ENCODE assay signal across 16 cellular contexts in genomic region chr7:16811555-16811954, GRCh38. TPM values are rescaled to one million over a fixed set of nuclear protein-coding genes. Genes with fewer than 3 reads are reported as not detected.
DNase-seq lines count a peak whose midpoint lies in the region; ATAC-seq and TF ChIP-seq lines count a peak whose summit lies in the region.
"Had no signal": no experiment of that assay in that cellular context is flagged by ENCODE, and none has a peak within 500 bp of the region (broad histone marks: within the 10 kb centered on the region; RNA-seq: fewer than 3 reads in every experiment).

No MANE protein-coding gene starts in this region.

- peak overlapping the region; percentile 52 for H3K4me2 ChIP-seq in hepatocyte
- H3K4me2 ChIP-seq: BLaER1, GM23338 had no signal

- peak overlapping the region; percentile 57 for H3K27ac ChIP-seq in ACC112 (ENCODE audit: low read depth, low read length)
- peak overlapping the region; percentile 88 for H3K27ac ChIP-seq in hepatocyte
- H3K27ac ChIP-seq: BLaER1 had no signal

- H3K27me3 ChIP-seq in ACC112 (ENCODE audit: insufficient read depth, low read length), result no peaks in the 10 kb centered on the region
- no peaks in the 10 kb centered on the region for H3K27me3 ChIP-seq in hepatocyte
- H3K27me3 ChIP-seq: BLaER1 had no signal

- no peak overlapping the region for H3K4me3 Mint-ChIP-seq in activated T-cell treated with anti-CD3 and anti-CD28 coated beads, Interleukin-2, amount 50 U/mL, for 4 hours
- H3K4me3 Mint-ChIP-seq: activated CD8-positive, alpha-beta T cell treated with anti-CD3 and anti-CD28 coated beads for 36 hours; GM23338; stimulated activated naive CD8-positive, alpha-beta T cell treated with anti-CD3 and anti-CD28 coated beads, Interleukin-15, amount 100 ng/mL, for 72 hours had no signal

- H2AFZ ChIP-seq in ACC112 (ENCODE audit: low read length, unreplicated experiment) (peak overlapping the region; percentile 53), hepatocyte (no peak overlapping the region)
- H2AFZ ChIP-seq: GM23338 had no signal

- H3K4me1 Mint-ChIP-seq in activated T-cell treated with anti-CD3 and anti-CD28 coated beads, Interleukin-2, amount 50 U/mL, for 4 hours (ENCODE audit: low read depth), result no peaks in the 10 kb centered on the region
- H3K4me1 Mint-ChIP-seq: stimulated activated naive CD8-positive, alpha-beta T cell treated with anti-CD3 and anti-CD28 coated beads, Interleukin-15, amount 100 ng/mL, for 72 hours had no signal

- H3K4me3 ChIP-seq in ACC112 (ENCODE audit: low read depth, low read length), result no peak overlapping the region
- no peak overlapping the region for H3K4me3 ChIP-seq in hepatocyte
- H3K4me3 ChIP-seq: BLaER1, GM23338 had no signal

- no peaks in the 10 kb centered on the region for H3K9me3 ChIP-seq in hepatocyte (ENCODE audit: low read depth)
- H3K9me3 ChIP-seq: BLaER1 had no signal

- H3K36me3 Mint-ChIP-seq in activated T-cell treated with anti-CD3 and anti-CD28 coated beads, Interleukin-2, amount 50 U/mL, for 4 hours (ENCODE audit: insufficient read depth), result no peaks in the 10 kb centered on the region

- no peak for TF ChIP-seq CTCF in hepatocyte (IDR thresholded peaks at IDR 0.05; ENCODE audit: poor library complexity)

- peaks cover 2% of the 10 kb centered on the region for H3K27me3 Mint-ChIP-seq in activated T-cell treated with anti-CD3 and anti-CD28 coated beads, Interleukin-2, amount 50 U/mL, for 4 hours (ENCODE audit: low read depth)

- no peaks in the 10 kb centered on the region for H4K20me1 ChIP-seq in hepatocyte (ENCODE audit: insufficient read depth, poor library complexity, severe bottlenecking)
- H4K20me1 ChIP-seq: BLaER1 had no signal

- no peak for ATAC-seq in HG03354 (IDR thresholded peaks at IDR 0.05; ENCODE audit: poor library complexity, severe bottlenecking, unreplicated experiment)
- no peak for ATAC-seq in activated T-cell treated with anti-CD3 and anti-CD28 coated beads, Interleukin-2, amount 50 U/mL, for 4 hours
- ATAC-seq: activated CD8-positive, alpha-beta T cell treated with anti-CD3 and anti-CD28 coated beads for 36 hours; GM23338; stimulated activated naive CD8-positive, alpha-beta T cell treated with anti-CD3 and anti-CD28 coated beads, Interleukin-15, amount 100 ng/mL, for 72 hours had no signal

- peak; percentile 26 for DNase-seq in HPDE6-E6E7 (ENCODE audit: extremely low spot score)
- peak; percentile 56 for DNase-seq in astrocyte of the hippocampus (ENCODE audit: low read depth, low spot score)
- peak; percentile 20 for DNase-seq in hepatocyte (ENCODE audit: low spot score)
- no peak for DNase-seq in NCI-H1694 (lab: John Stamatoyannopoulos, UW)
- DNase-seq in pons (ENCODE audit: low spot score), result no peak
- DNase-seq in activated T-cell treated with anti-CD3 and anti-CD28 coated beads, Interleukin-2, amount 50 U/mL, for 4 hours, result no peak
- DNase-seq: activated CD8-positive, alpha-beta T cell treated with anti-CD3 and anti-CD28 coated beads for 36 hours; activated naive CD4-positive, alpha-beta T cell treated with anti-CD3 and anti-CD28 coated beads, Interleukin-2, amount 50 U/mL, for 16 hours; kidney; MM.1S; nucleus accumbens; stimulated activated naive CD8-positive, alpha-beta T cell treated with anti-CD3 and anti-CD28 coated beads, Interleukin-15, amount 100 ng/mL, for 72 hours had no signal

- WGBS in hepatocyte (ENCODE audit: low lambda C conversion rate, missing lambda C conversion rate), result 56% methylated on average over 2 of the region's 2 CpGs

- no peaks in the 10 kb centered on the region for H3K9me2 ChIP-seq in hepatocyte (replicated peaks; ENCODE audit: insufficient read depth)

- H3K36me3 ChIP-seq in ACC112 (ENCODE audit: insufficient read depth, low read length), result no peaks in the 10 kb centered on the region
- H3K36me3 ChIP-seq in hepatocyte (replicated peaks; ENCODE audit: insufficient read depth, low read depth), result no peaks in the 10 kb centered on the region
- H3K36me3 ChIP-seq: BLaER1 had no signal

- peaks cover 12% of the 10 kb centered on the region for H3K4me1 ChIP-seq in ACC112 (ENCODE audit: control insufficient read depth, insufficient read depth, low read length, unreplicated experiment)
- peaks cover 10% of the 10 kb centered on the region for H3K4me1 ChIP-seq in hepatocyte (ENCODE audit: insufficient read depth)

- H3K9me3 Mint-ChIP-seq in activated T-cell treated with anti-CD3 and anti-CD28 coated beads, Interleukin-2, amount 50 U/mL, for 4 hours, result no peaks in the 10 kb centered on the region
- H3K9me3 Mint-ChIP-seq: activated CD8-positive, alpha-beta T cell treated with anti-CD3 and anti-CD28 coated beads for 36 hours; GM23338; stimulated activated naive CD8-positive, alpha-beta T cell treated with anti-CD3 and anti-CD28 coated beads, Interleukin-15, amount 100 ng/mL, for 72 hours had no signal

- no peaks in the 10 kb centered on the region for H3K79me2 ChIP-seq in ACC112 (ENCODE audit: control insufficient read depth, insufficient read depth, low read length, unreplicated experiment)
- no peaks in the 10 kb centered on the region for H3K79me2 ChIP-seq in hepatocyte

RNA-seq across cellular contexts. Expression of gene AGR2, which starts 6.8 kb away (rescaled TPM):
- 117 and 178 TPM in 2 replicates for total RNA-seq in hepatocyte
- polyA plus RNA-seq in hepatocyte, result 173 and 183 TPM in 2 replicates
- total RNA-seq in activated T-cell treated with anti-CD3 and anti-CD28 coated beads, Interleukin-2, amount 50 U/mL, for 4 hours, result 1 to 10 TPM in 1 of 3 donors, under 1 TPM in 2; 0.76 to 1.2 (median 0.95) TPM
- total RNA-seq: activated CD8-positive, alpha-beta T cell treated with anti-CD3 and anti-CD28 coated beads for 36 hours; GM23338 had no signal
- polyA plus RNA-seq: GM23338 had no signal

RNA-seq across cellular contexts. Expression of gene TSPAN13, which starts 58.0 kb away (rescaled TPM):
- 173 and 196 TPM in 2 replicates for total RNA-seq in hepatocyte
- 157 and 164 TPM in 2 replicates for polyA plus RNA-seq in hepatocyte
- 1 to 10 TPM; 3.5 to 4.7 (median 4.0) TPM for total RNA-seq in activated T-cell treated with anti-CD3 and anti-CD28 coated beads, Interleukin-2, amount 50 U/mL, for 4 hours

Comparison
In these comparisons a context has a peak if more than half of its experiments do, and no peak if none do; other contexts are left out.
1. DNase-seq: peak in HPDE6-E6E7 (single experiment), astrocyte of the hippocampus (single experiment) and hepatocyte (single experiment); none in NCI-H1694 (single experiment), pons (single experiment) and activated T-cell treated with anti-CD3 and anti-CD28 coated beads, Interleukin-2, amount 50 U/mL, for 4 hours (single experiment).
2. RNA of gene AGR2, which starts 6.8 kb away (total RNA-seq): 117 to 178 TPM in hepatocyte; 0.76 to 1.2 TPM in activated T-cell treated with anti-CD3 and anti-CD28 coated beads, Interleukin-2, amount 50 U/mL, for 4 hours; every median in the first group is over 10 times any median in the second.
3. RNA of gene TSPAN13, which starts 58.0 kb away (total RNA-seq): 173 to 196 TPM in hepatocyte; 3.5 to 4.7 TPM in activated T-cell treated with anti-CD3 and anti-CD28 coated beads, Interleukin-2, amount 50 U/mL, for 4 hours; every median in the first group is over 10 times any median in the second.